ENCODE assay signal across 8 cellular contexts in the genomic region with DNA sequence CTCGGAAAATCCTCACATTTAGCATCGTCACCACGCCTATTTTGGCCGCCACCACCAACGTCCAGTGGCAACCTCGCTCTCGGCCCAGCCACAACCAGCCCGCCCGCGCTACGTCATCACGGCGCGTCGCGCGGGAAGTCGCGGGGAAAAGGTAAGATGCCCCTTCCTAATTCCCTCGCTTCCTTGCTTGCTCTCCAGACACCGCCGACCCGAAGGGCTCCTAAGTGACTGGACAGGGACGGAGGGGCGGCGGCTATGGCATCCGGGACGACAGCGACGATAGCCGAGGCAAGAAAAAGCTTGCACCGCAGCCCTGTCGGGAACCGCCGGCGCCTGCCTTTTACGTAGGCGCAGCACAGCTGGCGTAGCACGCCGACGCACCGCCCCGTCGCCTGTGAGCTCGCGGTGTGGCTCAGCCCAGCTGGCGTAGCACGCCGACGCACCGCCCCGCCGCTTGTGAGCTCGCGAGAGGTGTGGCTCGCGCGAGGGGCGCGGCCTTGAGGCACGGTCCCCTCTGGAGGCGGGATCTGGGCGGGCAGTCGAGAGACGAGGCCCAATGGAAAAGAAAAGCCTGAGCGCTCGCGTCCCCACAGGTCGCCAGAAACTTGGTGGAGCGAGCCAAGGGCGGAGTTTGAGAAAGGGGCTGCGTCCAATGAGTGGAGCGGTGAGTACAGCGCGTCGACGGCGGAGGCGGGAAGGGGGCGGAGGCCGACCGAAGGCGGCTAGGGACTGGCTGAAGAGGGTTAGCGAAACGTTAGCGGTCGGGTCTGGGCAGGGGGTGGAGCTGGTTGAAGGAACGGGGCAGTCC. TPM values are rescaled to one million over a fixed set of nuclear protein-coding genes. Genes with fewer than 3 reads are reported as not detected.
DNase-seq lines count a peak whose midpoint lies in the region; ATAC-seq and TF ChIP-seq lines count a peak whose summit lies in the region.

TSS of gene HDAC6 (plus strand) at position 787 of the 808 bp plus-strand sequence. CDS start 626 bp downstream, outside the sequence.

- peak within 1 kb of the TSS; percentile 93 for H2AFZ ChIP-seq in OCI-LY3 (ENCODE audit: low read depth, low read length)

- no peak for TF ChIP-seq CTCF in OCI-LY3 (IDR thresholded peaks at IDR 0.05; ENCODE audit: low read depth, low read length)
- no peak for TF ChIP-seq CTCF in endothelial cell (IDR thresholded peaks at IDR 0.05; ENCODE audit: unreplicated experiment)

- H3K27ac Mint-ChIP-seq in endothelial cell (ENCODE audit: unreplicated experiment): peak within 1 kb of the TSS; percentile 98

- peak within 1 kb of the TSS; percentile 97 for H3K4me3 Mint-ChIP-seq in endothelial cell (ENCODE audit: unreplicated experiment)

- peak; percentile 89 for ATAC-seq in GM21515 (IDR thresholded peaks at IDR 0.05; ENCODE audit: unreplicated experiment)

- H3K79me2 ChIP-seq in OCI-LY3 (ENCODE audit: low read length): peaks cover 9% of the 10 kb centered on the region; the same call in 1 of the 2 replicates

- peaks cover 10% of the 10 kb centered on the region for H3K36me3 Mint-ChIP-seq in endothelial cell (ENCODE audit: low read depth, unreplicated experiment)

- H3K4me2 ChIP-seq in OCI-LY3 (ENCODE audit: low read length): peak within 1 kb of the TSS; percentile 80

- H3K27ac ChIP-seq in OCI-LY3 (ENCODE audit: low read length): peak within 1 kb of the TSS; percentile 92

- no peaks in the 10 kb centered on the region for H3K36me3 ChIP-seq in OCI-LY3 (replicated peaks; ENCODE audit: low read depth, low read length)

- peak; percentile 92 for DNase-seq in D341Med (ENCODE audit: low spot score)
- peak; percentile 82 for DNase-seq in HuH-7 (ENCODE audit: low spot score)
- peak; percentile 84 for DNase-seq in activated T-cell treated with anti-CD3 and anti-CD28 coated beads for 1 hour (ENCODE audit: low read depth)
- DNase-seq in endothelial cell (ENCODE audit: low spot score): peak; percentile 86
- DNase-seq in midbrain (lab: John Stamatoyannopoulos, UW): peak; percentile 95
- peak; percentile 87 to 89 for DNase-seq in stimulated activated CD8-positive, alpha-beta memory T cell treated with anti-CD3 and anti-CD28 coated beads, Interleukin-2, amount 100 ng/mL, for 1 hour (ENCODE audit: low read depth in 2 of 2)

- peaks cover 5% of the 10 kb centered on the region for H3K4me1 Mint-ChIP-seq in endothelial cell (ENCODE audit: unreplicated experiment)

- H3K4me3 ChIP-seq in OCI-LY3 (ENCODE audit: low read length): peak within 1 kb of the TSS; percentile 95

- H3K9ac ChIP-seq in OCI-LY3 (ENCODE audit: low read length): peak within 1 kb of the TSS; percentile 98

- H4K20me1 ChIP-seq in OCI-LY3 (ENCODE audit: insufficient read depth, low read length): no peaks in the 10 kb centered on the region

- H3K4me1 ChIP-seq in OCI-LY3 (ENCODE audit: low read length): peaks cover 11% of the 10 kb centered on the region

- peaks cover 7% of the 10 kb centered on the region for H3K27me3 Mint-ChIP-seq in endothelial cell (ENCODE audit: unreplicated experiment)

- no peaks in the 10 kb centered on the region for H3K9me3 ChIP-seq in OCI-LY3 (ENCODE audit: insufficient read depth, low read length)

- H3K9me3 Mint-ChIP-seq in endothelial cell (ENCODE audit: unreplicated experiment): no peaks in the 10 kb centered on the region

- no peaks in the 10 kb centered on the region for H3K27me3 ChIP-seq in OCI-LY3 (ENCODE audit: low read depth, low read length)

RNA-seq across cellular contexts. Expression of gene HDAC6, which starts in this region (rescaled TPM):
- total RNA-seq in endothelial cell (ENCODE audit: unreplicated experiment): 122 TPM

Comparison
In these comparisons a context has a peak if more than half of its experiments do, and no peak if none do; other contexts are left out.
1. Peak in every context shown above with its lines: DNase-seq, ATAC-seq, H3K4me3 ChIP-seq and H3K27ac ChIP-seq.